In the genomic region with DNA sequence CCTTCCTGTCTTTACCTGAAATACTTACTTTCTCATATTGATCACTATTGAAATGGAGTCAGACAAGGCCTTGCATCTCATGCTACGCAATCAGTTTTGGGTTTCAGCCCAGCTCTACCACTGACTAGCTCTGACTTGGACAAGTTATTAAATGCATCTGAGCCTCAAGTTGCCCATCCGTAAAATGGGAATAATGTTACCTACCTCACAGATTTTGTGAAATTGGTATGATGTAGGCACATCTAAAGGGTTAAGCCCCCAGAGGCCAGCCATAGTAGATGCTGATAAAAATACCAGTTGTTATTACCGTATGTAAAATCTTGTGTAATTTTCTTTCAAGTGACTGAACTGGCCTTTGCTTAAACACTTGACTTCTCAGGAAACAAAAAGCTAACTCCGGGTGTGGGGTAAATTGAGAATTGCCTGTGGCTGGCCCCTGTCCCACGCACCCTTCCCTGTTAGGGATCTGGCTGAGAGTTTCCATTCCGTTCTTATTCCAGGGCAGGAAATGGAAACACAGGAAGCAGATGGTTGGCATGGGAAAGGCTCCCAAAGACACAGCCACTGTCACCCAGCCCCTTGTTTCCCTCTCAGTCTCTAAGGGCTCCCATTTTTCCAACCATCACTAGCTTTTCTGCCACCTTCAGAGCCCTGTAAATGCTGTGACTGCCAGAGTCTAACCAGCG, we compare ENCODE assay signal across 1 cellular context.
TF ChIP-seq lines count a peak whose summit lies in the region.

No MANE protein-coding gene starts in this region.

TF ChIP-seq in IMR-90, 13 proteins besides CTCF, POLR2A, EP300 and RAD21:
- TF ChIP-seq NFE2L2 (IDR thresholded peaks at IDR 0.05; ENCODE audit: low read depth, low read length) (no peak), MAFK (IDR thresholded peaks at IDR 0.05; ENCODE audit: low read depth, low read length) (no peak), RFX5 (IDR thresholded peaks at IDR 0.05; ENCODE audit: low read depth, low read length) (no peak), MAZ (IDR thresholded peaks at IDR 0.05; ENCODE audit: borderline replicate concordance, low read depth, low read length) (no peak), BHLHE40 (IDR thresholded peaks at IDR 0.05; ENCODE audit: low read depth, low read length) (no peak), SMC3 (IDR thresholded peaks at IDR 0.05; ENCODE audit: low read depth, low read length) (no peak), MXI1 (IDR thresholded peaks at IDR 0.05; ENCODE audit: borderline replicate concordance, low read depth, low read length) (no peak), CEBPB (IDR thresholded peaks at IDR 0.05; ENCODE audit: low read depth, low read length) (no peak), FOS (IDR thresholded peaks at IDR 0.05; ENCODE audit: low read depth, low read length) (no peak), CHD1 (IDR thresholded peaks at IDR 0.05; ENCODE audit: low read depth, low read length) (no peak), RCOR1 (IDR thresholded peaks at IDR 0.05; ENCODE audit: insufficient replicate concordance, low read length) (no peak)
- TF ChIP-seq, protein P1, sequence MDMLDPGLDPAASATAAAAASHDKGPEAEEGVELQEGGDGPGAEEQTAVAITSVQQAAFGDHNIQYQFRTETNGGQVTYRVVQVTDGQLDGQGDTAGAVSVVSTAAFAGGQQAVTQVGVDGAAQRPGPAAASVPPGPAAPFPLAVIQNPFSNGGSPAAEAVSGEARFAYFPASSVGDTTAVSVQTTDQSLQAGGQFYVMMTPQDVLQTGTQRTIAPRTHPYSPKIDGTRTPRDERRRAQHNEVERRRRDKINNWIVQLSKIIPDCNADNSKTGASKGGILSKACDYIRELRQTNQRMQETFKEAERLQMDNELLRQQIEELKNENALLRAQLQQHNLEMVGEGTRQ (IDR thresholded peaks at IDR 0.05; ENCODE audit: low read depth, low read length): no peak
- TF ChIP-seq, protein P2, sequence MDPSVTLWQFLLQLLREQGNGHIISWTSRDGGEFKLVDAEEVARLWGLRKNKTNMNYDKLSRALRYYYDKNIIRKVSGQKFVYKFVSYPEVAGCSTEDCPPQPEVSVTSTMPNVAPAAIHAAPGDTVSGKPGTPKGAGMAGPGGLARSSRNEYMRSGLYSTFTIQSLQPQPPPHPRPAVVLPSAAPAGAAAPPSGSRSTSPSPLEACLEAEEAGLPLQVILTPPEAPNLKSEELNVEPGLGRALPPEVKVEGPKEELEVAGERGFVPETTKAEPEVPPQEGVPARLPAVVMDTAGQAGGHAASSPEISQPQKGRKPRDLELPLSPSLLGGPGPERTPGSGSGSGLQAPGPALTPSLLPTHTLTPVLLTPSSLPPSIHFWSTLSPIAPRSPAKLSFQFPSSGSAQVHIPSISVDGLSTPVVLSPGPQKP (IDR thresholded peaks at IDR 0.05; ENCODE audit: borderline replicate concordance, low read depth, low read length): no peak
